ENCODE assay signal across 21 cellular contexts in the genomic region with DNA sequence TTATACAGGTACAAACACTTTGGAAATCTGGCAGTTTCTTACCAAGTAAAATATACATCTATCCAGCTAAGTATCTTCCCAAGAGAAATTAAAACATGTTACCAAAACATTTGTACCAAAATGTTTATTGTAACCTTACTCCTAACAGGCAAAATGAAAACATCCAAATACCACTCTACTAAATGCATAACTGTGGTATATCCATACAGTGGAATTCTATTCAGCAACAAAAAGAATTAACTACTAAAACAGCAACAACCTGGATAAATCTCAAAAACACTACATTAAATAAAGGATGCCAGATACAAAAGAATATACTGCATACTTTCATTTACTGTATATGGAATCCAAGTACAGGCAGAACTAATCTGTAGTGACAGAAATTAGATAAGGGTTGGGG. TPM values are rescaled to one million over a fixed set of nuclear protein-coding genes. Genes with fewer than 3 reads are reported as not detected.
DNase-seq lines count a peak whose midpoint lies in the region; ATAC-seq, FAIRE-seq and TF ChIP-seq lines count a peak whose summit lies in the region.
"Had no signal": no experiment of that assay in that cellular context is flagged by ENCODE, and none has a peak within 500 bp of the region (broad histone marks: within the 10 kb centered on the region; RNA-seq: fewer than 3 reads in every experiment).

No MANE protein-coding gene starts in this region.

- no peaks in the 10 kb centered on the region for H3K27me3 Mint-ChIP-seq in CD4-positive, alpha-beta memory T cell
- no peaks in the 10 kb centered on the region for H3K27me3 Mint-ChIP-seq in stimulated activated memory B cell treated with anti-CD40 and anti-IgM and Interleukin-4, amounts not matched to agents 10 μg/mL and 1 μg/mL and 100 μg/mL, for 72 hours
- no peaks in the 10 kb centered on the region for H3K27me3 Mint-ChIP-seq in activated T-helper 2 cell treated with anti-CD3 and anti-CD28 coated beads, Interferon-gamma antibody, Interleukin-2, Interleukin-4, amounts not matched to agents 10 μg/mL and 5 μg/mL and 100 μg/mL, durations not matched to agents 14 hours and 24 hours and 36 hours (ENCODE audit: low read depth)

- peak overlapping the region; percentile 0 to 85 (median 37) for H3K27ac Mint-ChIP-seq in CD4-positive, alpha-beta memory T cell
- peak overlapping the region; percentile 43 for H3K27ac Mint-ChIP-seq in stimulated activated memory B cell treated with anti-CD40 and anti-IgM and Interleukin-4, amounts not matched to agents 10 μg/mL and 1 μg/mL and 100 μg/mL, for 72 hours
- H3K27ac Mint-ChIP-seq in activated T-helper 2 cell treated with anti-CD3 and anti-CD28 coated beads, Interferon-gamma antibody, Interleukin-2, Interleukin-4, amounts not matched to agents 10 μg/mL and 5 μg/mL and 100 μg/mL, durations not matched to agents 14 hours and 24 hours and 36 hours = no peak overlapping the region
- H3K27ac Mint-ChIP-seq: GM23338 had no signal

- no peak for DNase-seq in CD4-positive, alpha-beta memory T cell
- DNase-seq in H54 (ENCODE audit: insufficient read length, low spot score) (no peak), K562 (ENCODE audit: extremely low read depth in 1 of 4, low spot score in 3 of 4) (no peak), NCI-H345 treated with DMSO at 0.1 percent for 48 hours (lab: John Stamatoyannopoulos, UW; ENCODE audit: unreplicated experiment) (no peak), uterus (no peak)
- DNase-seq in activated T-helper 2 cell treated with anti-CD3 and anti-CD28 coated beads, Interferon-gamma antibody, Interleukin-2, Interleukin-4, amounts not matched to agents 10 μg/mL and 5 μg/mL and 100 μg/mL, durations not matched to agents 14 hours and 24 hours and 36 hours (ENCODE audit: low spot score) = no peak
- DNase-seq: ACHN; AML-193; GF-D8; Kasumi-1; NCI-H1105 treated with DMSO at 0.1 percent for 48 hours; NCI-H187 treated with DMSO at 0.1 percent for 48 hours; NCI-H446; NCI-H69; NK-92 treated with Interleukin-12 subunit alpha and Interleukin-12 subunit beta, amount 100 ng/mL, for 24 hours; PC-3; SJCRH30; SW 1271 had no signal

- H3K4me1 ChIP-seq in CD4-positive, alpha-beta memory T cell (ENCODE audit: insufficient read depth, low read length) = peaks cover 24% of the 10 kb centered on the region
- H3K4me1 ChIP-seq in K562 (replicated peaks in 1 of 2; ENCODE audit: control insufficient read depth in 2 of 2, insufficient read depth in 2 of 2, low read length in 2 of 2) = peaks cover 0 to 2% of the 10 kb centered on the region in 2 experiments; a peak in 3 of 5 replicates
- H3K4me1 ChIP-seq in uterus = no peaks in the 10 kb centered on the region
- H3K4me1 ChIP-seq: SJCRH30 had no signal

- intact Hi-C loops in CD4-positive, alpha-beta memory T cell (cut with micrococcal nuclease) = loop anchor here (5.0 kb wide), 1 partner anchor 38 kb away; no protein-coding TSS in a partner anchor
- intact Hi-C loops in K562 (cut with micrococcal nuclease) (no loop called here), uterus (cut with DNase I; ENCODE audit: low total_unique reads) (no loop called here)
- intact Hi-C loops in activated T-helper 2 cell treated with anti-CD3 and anti-CD28 coated beads, Interferon-gamma antibody, Interleukin-2, Interleukin-4, amounts not matched to agents 10 μg/mL and 5 μg/mL and 100 μg/mL, durations not matched to agents 14 hours and 24 hours and 36 hours (cut with micrococcal nuclease) = no loop called here

- H3K79me2 ChIP-seq in K562 (ENCODE audit: control insufficient read depth, insufficient read depth, low read length) = peaks cover 96% of the 10 kb centered on the region

- peaks cover 4% of the 10 kb centered on the region for H3K36me3 ChIP-seq in CD4-positive, alpha-beta memory T cell (ENCODE audit: insufficient read depth, low read length)
- H3K36me3 ChIP-seq in K562 (ENCODE audit: control insufficient read depth, insufficient read depth, low read length) (peaks cover 19% of the 10 kb centered on the region; the same call in 2 of the 3 replicates), uterus (no peaks in the 10 kb centered on the region)

- H3K9me3 Mint-ChIP-seq in CD4-positive, alpha-beta memory T cell = peaks cover 0 to 4% (median 0%) of the 10 kb centered on the region in 8 donors
- no peaks in the 10 kb centered on the region for H3K9me3 Mint-ChIP-seq in stimulated activated memory B cell treated with anti-CD40 and anti-IgM and Interleukin-4, amounts not matched to agents 10 μg/mL and 1 μg/mL and 100 μg/mL, for 72 hours
- H3K9me3 Mint-ChIP-seq in activated T-helper 2 cell treated with anti-CD3 and anti-CD28 coated beads, Interferon-gamma antibody, Interleukin-2, Interleukin-4, amounts not matched to agents 10 μg/mL and 5 μg/mL and 100 μg/mL, durations not matched to agents 14 hours and 24 hours and 36 hours = no peaks in the 10 kb centered on the region
- H3K9me3 Mint-ChIP-seq: GM23338 had no signal

- TF ChIP-seq RAD21 in K562 (CRISPR knock-in tag; conservative IDR thresholded peaks at IDR 0.05 in 1 of 2, IDR thresholded peaks at IDR 0.05 in 1 of 2) = no peak

- TF ChIP-seq EP300 in K562 (IDR thresholded peaks at IDR 0.05; ENCODE audit: low read length) = no peak

- no peaks in the 10 kb centered on the region for H3K9me1 ChIP-seq in K562 (ENCODE audit: control insufficient read depth, insufficient read depth, low read length)

- BruUV-seq in K562 (replicated peaks; lab: Mats Ljungman, UMichigan) = no TSS peak

- H3K4me2 ChIP-seq in K562 (ENCODE audit: insufficient read depth, low read length) = no peak overlapping the region
- H3K4me2 ChIP-seq: GM23338 had no signal

- H3K27me3 ChIP-seq in CD4-positive, alpha-beta memory T cell (ENCODE audit: insufficient read depth, low read length) = no peaks in the 10 kb centered on the region
- H3K27me3 ChIP-seq in K562 (ENCODE audit: control insufficient read depth in 2 of 2, insufficient read depth in 2 of 2, low read length in 2 of 2) = no peaks in the 10 kb centered on the region
- H3K27me3 ChIP-seq in uterus = no peaks in the 10 kb centered on the region
- H3K27me3 ChIP-seq: SJCRH30 had no signal

- peak; percentile 65 for ATAC-seq in K562
- no peak for ATAC-seq in stimulated activated memory B cell treated with anti-CD40 and anti-IgM and Interleukin-4, amounts not matched to agents 10 μg/mL and 1 μg/mL and 100 μg/mL, for 72 hours
- ATAC-seq: GM23338, PC-3 had no signal

- H3K9me3 ChIP-seq in CD4-positive, alpha-beta memory T cell (ENCODE audit: control insufficient read depth in 1 of 2, low read length in 2 of 2) = no peaks in the 10 kb centered on the region
- H3K9me3 ChIP-seq in K562 (replicated peaks; ENCODE audit: control insufficient read depth, insufficient read depth, low read depth, low read length) (no peaks in the 10 kb centered on the region), uterus (peaks cover 0 to 3% of the 10 kb centered on the region in 2 donors)

- CTCF ChIA-PET in CD4-positive, alpha-beta memory T cell (lab: Charles Lee; ENCODE audit: partially characterized antibody) = interaction anchor here (1.0 to 1.1 kb wide), 2 partner anchors 23 to 307 kb away, joined by 3 read pairs; no protein-coding TSS in a partner anchor
- CTCF ChIA-PET in K562 (lab: Yijun Ruan, JAX; ENCODE audit: low intra/inter-chr PET ratio) = no interaction called here

- TF ChIP-seq CTCF in K562 (IDR thresholded peaks at IDR 0.05 in 2 of 3, conservative IDR thresholded peaks at IDR 0.05 in 1 of 3; ENCODE audit: insufficient read depth in 2 of 3, low read depth in 1 of 3, low read length in 3 of 3) (no peak), uterus (IDR thresholded peaks at IDR 0.05) (no peak)

- FAIRE-seq in H54 (lab: Jason Lieb, UNC) = peak; percentile 65
- FAIRE-seq in K562 (lab: Jason Lieb, UNC) = no peak

- peaks cover 26 to 30% of the 10 kb centered on the region in 2 donors for H3K36me3 Mint-ChIP-seq in CD4-positive, alpha-beta memory T cell
- peaks cover 80% of the 10 kb centered on the region for H3K36me3 Mint-ChIP-seq in stimulated activated memory B cell treated with anti-CD40 and anti-IgM and Interleukin-4, amounts not matched to agents 10 μg/mL and 1 μg/mL and 100 μg/mL, for 72 hours
- peaks cover 45% of the 10 kb centered on the region for H3K36me3 Mint-ChIP-seq in activated T-helper 2 cell treated with anti-CD3 and anti-CD28 coated beads, Interferon-gamma antibody, Interleukin-2, Interleukin-4, amounts not matched to agents 10 μg/mL and 5 μg/mL and 100 μg/mL, durations not matched to agents 14 hours and 24 hours and 36 hours (ENCODE audit: low read depth)

- 0 out of 2 replicates have a peak, but pooled peaks cover 5% of the 10 kb centered on the region for H4K20me1 ChIP-seq in K562 (replicated peaks; ENCODE audit: control insufficient read depth, insufficient read depth, low read length)

- no peak overlapping the region for H3K27ac ChIP-seq in CD4-positive, alpha-beta memory T cell (ENCODE audit: low read depth, low read length)
- H3K27ac ChIP-seq in K562 (ENCODE audit: extremely low read depth, low read depth, low read length) = no peak overlapping the region
- H3K27ac ChIP-seq in uterus = no peak overlapping the region
- H3K27ac ChIP-seq: RWPE1, SJCRH30 had no signal

- no peak overlapping the region for H3K4me3 ChIP-seq in CD4-positive, alpha-beta memory T cell (ENCODE audit: low read length in 2 of 2)
- H3K4me3 ChIP-seq in K562 = no peak overlapping the region
- H3K4me3 ChIP-seq in uterus = no peak overlapping the region
- H3K4me3 ChIP-seq: GM23338, SJCRH30 had no signal

- POLR2A ChIA-PET in CD4-positive, alpha-beta memory T cell (lab: Charles Lee; ENCODE audit: partially characterized antibody) = no interaction called here
- POLR2A ChIA-PET in K562 (lab: Yijun Ruan, JAX) = interaction anchor here (0.6 to 0.9 kb wide), 2 partner anchors 15 to 146 kb away, joined by 3 to 5 read pairs; no protein-coding TSS in a partner anchor

- peaks cover 50 to 57% (median 53%) of the 10 kb centered on the region in 4 donors for H3K4me1 Mint-ChIP-seq in CD4-positive, alpha-beta memory T cell
- H3K4me1 Mint-ChIP-seq in stimulated activated memory B cell treated with anti-CD40 and anti-IgM and Interleukin-4, amounts not matched to agents 10 μg/mL and 1 μg/mL and 100 μg/mL, for 72 hours = peaks cover 71% of the 10 kb centered on the region
- H3K4me1 Mint-ChIP-seq in activated T-helper 2 cell treated with anti-CD3 and anti-CD28 coated beads, Interferon-gamma antibody, Interleukin-2, Interleukin-4, amounts not matched to agents 10 μg/mL and 5 μg/mL and 100 μg/mL, durations not matched to agents 14 hours and 24 hours and 36 hours (ENCODE audit: low read depth) = peaks cover 21% of the 10 kb centered on the region

- H3K4me3 Mint-ChIP-seq in CD4-positive, alpha-beta memory T cell = peak overlapping the region in 3 of 8 donors; percentile 4 to 25 (median 7)
- no peak overlapping the region for H3K4me3 Mint-ChIP-seq in stimulated activated memory B cell treated with anti-CD40 and anti-IgM and Interleukin-4, amounts not matched to agents 10 μg/mL and 1 μg/mL and 100 μg/mL, for 72 hours
- no peak overlapping the region for H3K4me3 Mint-ChIP-seq in activated T-helper 2 cell treated with anti-CD3 and anti-CD28 coated beads, Interferon-gamma antibody, Interleukin-2, Interleukin-4, amounts not matched to agents 10 μg/mL and 5 μg/mL and 100 μg/mL, durations not matched to agents 14 hours and 24 hours and 36 hours (ENCODE audit: low read depth)
- H3K4me3 Mint-ChIP-seq: GM23338 had no signal

- H3K9ac ChIP-seq in K562 (ENCODE audit: insufficient read depth in 1 of 2, low read depth in 2 of 2, low read length in 2 of 2) = no peak overlapping the region

- no peak for TF ChIP-seq POLR2A in H54 (IDR thresholded peaks at IDR 0.05; ENCODE audit: low read depth, low read length)
- TF ChIP-seq POLR2A in K562 (conservative IDR thresholded peaks at IDR 0.05) = no peak
- TF ChIP-seq POLR2A in uterus (IDR thresholded peaks at IDR 0.05) = no peak

- in situ Hi-C loops in K562 (cut with MboI) = no loop called here

- no peak overlapping the region for H2AFZ ChIP-seq in K562 (ENCODE audit: low read depth, low read length)
- H2AFZ ChIP-seq: GM23338 had no signal

RNA-seq across cellular contexts. Expression of gene TLK1, which starts 51.1 kb away (rescaled TPM):
- total RNA-seq in CD4-positive, alpha-beta memory T cell = 100 to 1,000 TPM; 138 to 152 TPM
- 10 to 100 TPM; 19.2 to 53.6 TPM for polyA plus RNA-seq in CD4-positive, alpha-beta memory T cell
- 28.8 and 103 TPM in 2 replicates for total RNA-seq in K562 (2011; cell fraction: chromatin; rRNA removed; ENCODE audit: low replicate concordance)
- 12.8 and 19.3 TPM in 2 replicates for total RNA-seq in K562 (2011; cell fraction: nucleolus; rRNA removed)
- total RNA-seq in K562 (2011; cell fraction: nucleoplasm; rRNA removed) = 38.3 and 67.9 TPM in 2 replicates
- total RNA-seq in K562 (2014; rRNA removed) = 20.2 and 25.8 TPM in 2 replicates
- 41.6 and 46.6 TPM in 2 replicates for total RNA-seq in K562 (2014; rRNA removed; fragmentation: Illumina TruSeq; extraction: Trizol)
- total RNA-seq in K562 (2015; rRNA removed; fragmentation: Illumina TruSeq; extraction: Trizol) = 33.4 and 36.6 TPM in 2 replicates
- total RNA-seq in K562 (2021) = 87.9 and 101 TPM in 2 replicates
- 23.8 and 34.4 TPM in 2 replicates for polyA plus RNA-seq in K562 (2011; rRNA removed)
- 5.8 and 9.7 TPM in 2 replicates for polyA plus RNA-seq in K562 (2011; cell fraction: cytosol; rRNA removed)
- 15.1 and 18.2 TPM in 2 replicates for polyA plus RNA-seq in K562 (2011; cell fraction: nucleus; rRNA removed)
- 36.3 and 37.3 TPM in 2 replicates for polyA plus RNA-seq in K562 (2012)
- 53.4 and 63.2 TPM in 2 replicates for polyA plus RNA-seq in K562 (2014; fragmentation: Illumina TruSeq; extraction: Trizol)
- polyA plus RNA-seq in K562 (2014; fragmentation: Nextera tagmentation; extraction: Ambion mirVana) = 10 to 100 TPM; 40.5 to 92.0 TPM
- 19.3 and 22.6 TPM in 2 replicates for polyA plus RNA-seq in K562 (2014; rRNA removed)
- 79.3 and 89.8 TPM in 2 replicates for polyA minus RNA-seq in K562 (2011; rRNA and poly(A)+ RNA removed)
- 42.7 and 49.5 TPM in 2 replicates for polyA minus RNA-seq in K562 (2011; cell fraction: cytosol; rRNA and poly(A)+ RNA removed)
- polyA minus RNA-seq in K562 (2011; cell fraction: nucleus; rRNA and poly(A)+ RNA removed) = 21.5 and 39.5 TPM in 2 replicates
- total RNA-seq in activated T-helper 2 cell treated with anti-CD3 and anti-CD28 coated beads, Interferon-gamma antibody, Interleukin-2, Interleukin-4, amounts not matched to agents 10 μg/mL and 5 μg/mL and 100 μg/mL, durations not matched to agents 14 hours and 24 hours and 36 hours = 81.7 and 86.1 TPM in 2 replicates
- total RNA-seq in uterus = 10 to 100 TPM; 24.4 to 77.3 (median 36.1) TPM
